ENCODE assay signal across 9 cellular contexts in the genomic region with DNA sequence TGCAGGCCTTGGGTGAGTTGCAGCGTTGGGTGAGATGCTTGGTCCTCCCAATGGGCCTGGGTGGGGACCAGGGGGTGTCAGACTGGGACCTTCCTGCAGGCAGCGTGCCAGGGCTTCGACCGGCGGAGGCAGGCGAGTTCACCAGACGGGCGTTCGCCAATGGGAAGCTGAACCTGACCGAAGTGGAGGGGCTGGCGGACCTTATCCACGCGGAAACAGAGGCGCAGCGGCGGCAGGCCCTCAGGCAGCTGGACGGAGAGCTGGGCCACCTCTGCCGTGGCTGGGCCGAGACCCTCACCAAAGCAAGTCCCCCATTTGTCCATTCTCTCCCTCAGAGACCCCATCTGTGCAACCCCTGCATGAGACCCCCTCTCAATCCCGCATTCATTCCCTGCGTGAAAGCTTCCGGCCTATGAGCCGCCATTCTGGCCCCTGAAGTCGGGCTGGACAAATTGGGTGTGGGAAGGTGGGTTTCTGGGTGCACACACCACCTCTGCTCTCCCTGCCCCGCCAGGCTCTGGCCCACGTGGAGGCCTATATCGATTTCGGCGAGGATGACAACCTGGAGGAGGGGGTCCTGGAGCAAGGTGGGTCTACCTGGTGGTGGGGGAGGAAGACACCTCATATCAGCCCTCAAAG. TPM values are rescaled to one million over a fixed set of nuclear protein-coding genes. Genes with fewer than 3 reads are reported as not detected.
DNase-seq lines count a peak whose midpoint lies in the region; ATAC-seq and TF ChIP-seq lines count a peak whose summit lies in the region.
"Had no signal": no experiment of that assay in that cellular context is flagged by ENCODE, and none has a peak within 500 bp of the region (broad histone marks: within the 10 kb centered on the region; RNA-seq: fewer than 3 reads in every experiment).

No MANE protein-coding gene starts in this region.

- intact Hi-C loops in thyroid gland (cut with DNase I), result no loop called here

- no peak overlapping the region for H2AFZ ChIP-seq in fibroblast of lung (ENCODE audit: low read length)

- no peak for ATAC-seq in HG03439 (IDR thresholded peaks at IDR 0.05; ENCODE audit: unreplicated experiment)

- TF ChIP-seq POLR2A in thyroid gland (IDR thresholded peaks at IDR 0.05), result no peak

- no peak for TF ChIP-seq CTCF in fibroblast of lung (conservative IDR thresholded peaks at IDR 0.05 in 1 of 2, IDR thresholded peaks at IDR 0.05 in 1 of 2; ENCODE audit: low read depth in 1 of 2, low read length in 2 of 2)
- no peak for TF ChIP-seq CTCF in thyroid gland (IDR thresholded peaks at IDR 0.05)

- DNase-seq in H7 (no peak), SK-N-MC (ENCODE audit: low read depth, low spot score) (no peak), fibroblast of lung (ENCODE audit: low read depth in 2 of 2) (no peak), thyroid gland (no peak), DMS114 treated with DMSO at 0.1 percent for 48 hours (lab: John Stamatoyannopoulos, UW; ENCODE audit: unreplicated experiment) (no peak)
- DNase-seq: amygdala, NCI-H510A had no signal

- H3K9ac ChIP-seq in SK-N-MC (ENCODE audit: insufficient read length) (peak overlapping the region; percentile 82), fibroblast of lung (ENCODE audit: insufficient read depth, low read length) (peak overlapping the region; percentile 54), skeletal muscle tissue (ENCODE audit: low read depth in 1 of 3, low read length in 3 of 3) (peak overlapping the region in 1 of 3 donors; percentile 91)

- peaks cover 4% of the 10 kb centered on the region for H3K36me3 ChIP-seq in H7 (replicated peaks; ENCODE audit: control insufficient read depth, insufficient read depth, low read length)
- no peaks in the 10 kb centered on the region; the same call in 1 of the 2 replicates for H3K36me3 ChIP-seq in SK-N-MC (ENCODE audit: insufficient read depth, low read length)
- H3K36me3 ChIP-seq in fibroblast of lung (ENCODE audit: control insufficient read depth, insufficient read depth, low read length), result peaks cover 3% of the 10 kb centered on the region
- H3K36me3 ChIP-seq in skeletal muscle tissue (ENCODE audit: control insufficient read depth in 3 of 3, insufficient read depth in 3 of 3, low read length in 3 of 3), result peaks cover 0 to 9% (median 4%) of the 10 kb centered on the region in 3 donors
- H3K36me3 ChIP-seq in thyroid gland, result no peaks in the 10 kb centered on the region

- H3K27ac ChIP-seq in SK-N-MC (no peak overlapping the region), fibroblast of lung (ENCODE audit: insufficient read depth, low read length) (no peak overlapping the region), skeletal muscle tissue (ENCODE audit: low read depth, low read length) (no peak overlapping the region), thyroid gland (no peak overlapping the region)

- H3K4me2 ChIP-seq in fibroblast of lung (ENCODE audit: extremely low read depth, insufficient read depth, low read length), result peak overlapping the region; percentile 82

- H3K27me3 ChIP-seq in H7 (ENCODE audit: control insufficient read depth, insufficient read depth, low read length), result no peaks in the 10 kb centered on the region
- H3K27me3 ChIP-seq in fibroblast of lung (ENCODE audit: control insufficient read depth, insufficient read depth, low read length), result no peaks in the 10 kb centered on the region
- no peaks in the 10 kb centered on the region for H3K27me3 ChIP-seq in skeletal muscle tissue (ENCODE audit: control insufficient read depth in 3 of 3, insufficient read depth in 3 of 3, low read length in 3 of 3)
- no peaks in the 10 kb centered on the region for H3K27me3 ChIP-seq in thyroid gland

- peak overlapping the region; percentile 93 for H3K4me3 ChIP-seq in H7 (ENCODE audit: insufficient read depth, low read depth, low read length)
- peak overlapping the region; percentile 94 for H3K4me3 ChIP-seq in SK-N-MC
- peak overlapping the region; percentile 77 to 98 (median 88) for H3K4me3 ChIP-seq in fibroblast of lung (replicated peaks in 1 of 4; ENCODE audit: control extremely low read depth in 1 of 4, insufficient read depth in 1 of 4, low read depth in 3 of 4, low read length in 4 of 4)
- H3K4me3 ChIP-seq in skeletal muscle tissue (ENCODE audit: low read length in 3 of 3), result peak overlapping the region; percentile 95 to 96 (median 96)
- H3K4me3 ChIP-seq in thyroid gland (replicated peaks in 1 of 3), result peak overlapping the region in 1 of 3 donors; percentile 94

- no peaks in the 10 kb centered on the region for H4K20me1 ChIP-seq in fibroblast of lung (ENCODE audit: control insufficient read depth, extremely low read depth, insufficient read depth, low read length)

- H3K9me3 ChIP-seq in SK-N-MC (ENCODE audit: low read depth, low read length), result no peaks in the 10 kb centered on the region
- no peaks in the 10 kb centered on the region for H3K9me3 ChIP-seq in fibroblast of lung (ENCODE audit: control insufficient read depth, insufficient read depth, low read depth, low read length)
- no peaks in the 10 kb centered on the region for H3K9me3 ChIP-seq in skeletal muscle tissue (ENCODE audit: control insufficient read depth in 3 of 3, low read length in 3 of 3)
- no peaks in the 10 kb centered on the region for H3K9me3 ChIP-seq in thyroid gland

- H3K4me1 ChIP-seq in fibroblast of lung (ENCODE audit: control insufficient read depth, extremely low read depth, insufficient read depth, low read length), result peaks cover 3% of the 10 kb centered on the region
- peaks cover 25 to 38% (median 26%) of the 10 kb centered on the region in 3 donors for H3K4me1 ChIP-seq in skeletal muscle tissue (ENCODE audit: control insufficient read depth in 3 of 3, insufficient read depth in 3 of 3, low read length in 3 of 3)
- peaks cover 22 to 31% of the 10 kb centered on the region in 2 donors for H3K4me1 ChIP-seq in thyroid gland

- no peaks in the 10 kb centered on the region for H3K79me2 ChIP-seq in fibroblast of lung (ENCODE audit: control insufficient read depth, insufficient read depth, low read length)

- 88 to 89% methylated on average over 29 of the region's 29 CpGs for WGBS in thyroid gland, 2 donors

RNA-seq across cellular contexts. Expression of gene GTPBP3, which starts 1.2 kb away (rescaled TPM):
- 63.0 and 64.9 TPM in 2 replicates for total RNA-seq in H7 (2014; rRNA removed; shearing (Covaris generic))
- 11.1 and 17.2 TPM in 2 replicates for total RNA-seq in fibroblast of lung
- 3.7 and 5.4 TPM in 2 replicates for polyA plus RNA-seq in fibroblast of lung
- polyA plus RNA-seq in fibroblast of lung (2012), result 5.1 and 8.2 TPM in 2 replicates
- polyA minus RNA-seq in fibroblast of lung (ENCODE audit: low replicate concordance), result 0.90 and 1.9 TPM in 2 replicates
- 4.7 TPM for total RNA-seq in skeletal muscle tissue
- 10 to 100 TPM; 17.7 to 21.8 (median 19.6) TPM for total RNA-seq in thyroid gland

RNA-seq across cellular contexts. Expression of gene ANO8, which starts 3.9 kb away (rescaled TPM):
- 6.9 and 7.5 TPM in 2 replicates for total RNA-seq in H7 (2014; rRNA removed; shearing (Covaris generic))
- total RNA-seq in fibroblast of lung, result 5.9 TPM in 2 replicates
- polyA plus RNA-seq in fibroblast of lung, result 1.1 and 1.8 TPM in 2 replicates
- 3.1 and 3.9 TPM in 2 replicates for polyA plus RNA-seq in fibroblast of lung (2012)
- 8.1 and 14.0 TPM in 2 replicates for polyA minus RNA-seq in fibroblast of lung (ENCODE audit: low replicate concordance)
- 1.6 TPM for total RNA-seq in skeletal muscle tissue
- total RNA-seq in thyroid gland, result 10 to 100 TPM in 1 of 4 donors, 1 to 10 TPM in 3; 5.0 to 10.9 (median 5.9) TPM

RNA-seq across cellular contexts. Expression of gene DDA1, which starts 29.2 kb away (rescaled TPM):
- 32.8 and 50.8 TPM in 2 replicates for total RNA-seq in H7 (2014; rRNA removed; shearing (Covaris generic))
- total RNA-seq in fibroblast of lung (8.0 and 17.7 TPM in 2 replicates), skeletal muscle tissue (5.7 TPM), thyroid gland (10 to 100 TPM; 14.5 to 40.4 (median 20.1) TPM)
- polyA plus RNA-seq in fibroblast of lung, result 42.6 and 63.9 TPM in 2 replicates
- 66.6 and 83.7 TPM in 2 replicates for polyA plus RNA-seq in fibroblast of lung (2012)
- 12.9 and 23.5 TPM in 2 replicates for polyA minus RNA-seq in fibroblast of lung (ENCODE audit: low replicate concordance)

RNA-seq across cellular contexts. Expression of gene MRPL34, which starts 32.9 kb away (rescaled TPM):
- 76.7 and 121 TPM in 2 replicates for total RNA-seq in H7 (2014; rRNA removed; shearing (Covaris generic))
- total RNA-seq in fibroblast of lung (44.8 and 48.3 TPM in 2 replicates), skeletal muscle tissue (11.5 TPM), thyroid gland (100 to 1,000 TPM in 3 of 4 donors, 10 to 100 TPM in 1; 95.8 to 311 (median 149) TPM)
- 27.5 and 38.8 TPM in 2 replicates for polyA plus RNA-seq in fibroblast of lung
- 40.8 and 54.3 TPM in 2 replicates for polyA plus RNA-seq in fibroblast of lung (2012)
- 6.4 and 7.2 TPM in 2 replicates for polyA minus RNA-seq in fibroblast of lung (ENCODE audit: low replicate concordance)

RNA-seq across cellular contexts. Expression of gene ABHD8, which starts 35.3 kb away (rescaled TPM):
- 13.6 and 15.1 TPM in 2 replicates for total RNA-seq in H7 (2014; rRNA removed; shearing (Covaris generic))
- total RNA-seq in fibroblast of lung (10.3 and 16.8 TPM in 2 replicates), skeletal muscle tissue (6.8 TPM), thyroid gland (10 to 100 TPM; 14.4 to 31.2 (median 23.3) TPM)
- 3.9 and 4.8 TPM in 2 replicates for polyA plus RNA-seq in fibroblast of lung
- 5.9 and 10.7 TPM in 2 replicates for polyA plus RNA-seq in fibroblast of lung (2012)
- 4.1 and 4.4 TPM in 2 replicates for polyA minus RNA-seq in fibroblast of lung (ENCODE audit: low replicate concordance)
